Comparison of ENCODE assay signal across 17 cellular contexts in genomic region chr21:31476551-31477120, GRCh38.
DNase-seq lines count a peak whose midpoint lies in the region; ATAC-seq and TF ChIP-seq lines count a peak whose summit lies in the region.
"Had no signal": no experiment of that assay in that cellular context is flagged by ENCODE, and none has a peak within 500 bp of the region (broad histone marks: within the 10 kb centered on the region; RNA-seq: fewer than 3 reads in every experiment).

No MANE protein-coding gene starts in this region.

- no peak overlapping the region for H3K18ac ChIP-seq in H9 (ENCODE audit: insufficient read length, low read depth, low read length)

- no peak overlapping the region for H3K4ac ChIP-seq in H9 (ENCODE audit: low read depth, low read length)

- H2BK20ac ChIP-seq in H9 (ENCODE audit: low read depth, low read length, poor library complexity, severe bottlenecking), result no peak overlapping the region

- no peak overlapping the region for H3K56ac ChIP-seq in H9 (ENCODE audit: insufficient read length, low read depth, low read length)

- H2AK5ac ChIP-seq in H9 (ENCODE audit: insufficient read length, low read length), result no peak overlapping the region

- H3K9me3 ChIP-seq in right atrium auricular region, result peaks cover 0 to 11% of the 10 kb centered on the region in 2 donors
- no peaks in the 10 kb centered on the region for H3K9me3 ChIP-seq in H9 (ENCODE audit: control insufficient read depth, low read depth, low read length)
- H3K9me3 ChIP-seq: MG63, pancreas, thyroid gland had no signal

- no peak overlapping the region for H2BK120ac ChIP-seq in H9 (ENCODE audit: low read depth, low read length, poor library complexity, severe bottlenecking)

- no peak overlapping the region for H2AFZ ChIP-seq in H9 (ENCODE audit: low read length)

- H3K79me2 ChIP-seq in H9 (ENCODE audit: insufficient read depth, low read length), result no peaks in the 10 kb centered on the region

- DNase-seq in Right ventricle myocardium inferior (ENCODE audit: missing footprints) (no peak), right atrium auricular region (ENCODE audit: low spot score) (no peak), astrocyte of the cerebellum (ENCODE audit: low read depth) (peak; percentile 5), globus pallidus (ENCODE audit: low spot score) (peak; percentile 59), stromal cell of bone marrow (ENCODE audit: low read depth) (peak; percentile 3), NCI-H2171 treated with DMSO at 0.1 percent for 48 hours (lab: John Stamatoyannopoulos, UW) (no peak), H9 (no peak)
- DNase-seq: activated CD4-positive, alpha-beta T cell treated with anti-CD3 and anti-CD28 coated beads for 1 hour; MG63; mucosa of descending colon; NCI-H446; pancreas had no signal

- H2BK12ac ChIP-seq in H9 (ENCODE audit: insufficient read length, low read depth, low read length), result no peak overlapping the region

- no peaks in the 10 kb centered on the region for H3K79me1 ChIP-seq in H9 (ENCODE audit: insufficient read depth, low read depth, low read length, poor library complexity, severe bottlenecking)

- H2BK5ac ChIP-seq in H9 (ENCODE audit: insufficient read length, low read length), result no peak overlapping the region

- no peak overlapping the region for H3K27ac ChIP-seq in right atrium auricular region
- H3K27ac ChIP-seq in H9 (ENCODE audit: insufficient read length, low read depth, low read length), result no peak overlapping the region
- H3K27ac ChIP-seq: coronary artery, pancreas, thyroid gland had no signal

- H3K4me3 Mint-ChIP-seq in H9, result no peak overlapping the region
- H3K4me3 Mint-ChIP-seq: activated naive CD4-positive, alpha-beta T cell treated with anti-CD3 and anti-CD28 coated beads, Interleukin-2, amount 50 U/mL, for 24 hours; T-helper 1 cell treated with Interleukin-12 subunit alpha and Interleukin-12 subunit beta and Interleukin-4 antibody, amounts not matched to agents 30 μg/mL and 1 μg/mL, for 36 hours had no signal

- H3K27me3 ChIP-seq in right atrium auricular region (no peaks in the 10 kb centered on the region), H9 (ENCODE audit: insufficient read depth, low read length) (no peaks in the 10 kb centered on the region)
- H3K27me3 ChIP-seq: MG63, pancreas, thyroid gland had no signal

- WGBS in H9 (ENCODE audit: extremely low coverage, insufficient read length, low lambda C conversion rate), result no CpG with 5 or more reads among the region's 8 CpGs

- no peaks in the 10 kb centered on the region for H3K23me2 ChIP-seq in H9 (ENCODE audit: insufficient read length, low read depth, low read length, poor library complexity, severe bottlenecking)

- H3K4me1 ChIP-seq in right atrium auricular region, result no peaks in the 10 kb centered on the region
- no peaks in the 10 kb centered on the region for H3K4me1 ChIP-seq in H9 (ENCODE audit: insufficient read depth, low read length)
- H3K4me1 ChIP-seq: pancreas, thyroid gland had no signal

- intact Hi-C loops in Right ventricle myocardium inferior (cut with DNase I), result no loop called here

- H3K23ac ChIP-seq in H9 (ENCODE audit: insufficient read length, low read depth, low read length), result no peak overlapping the region

- H3K4me3 ChIP-seq in right atrium auricular region (no peak overlapping the region), astrocyte of the cerebellum (ENCODE audit: low read depth, low read length) (no peak overlapping the region)
- H3K4me3 ChIP-seq: coronary artery, MG63, mucosa of descending colon, pancreas, thyroid gland had no signal

- no peak overlapping the region for H3K14ac ChIP-seq in H9 (ENCODE audit: insufficient read depth, low read length)

- no peaks in the 10 kb centered on the region for H3K36me3 ChIP-seq in right atrium auricular region
- H3K36me3 ChIP-seq: MG63, pancreas, thyroid gland had no signal

- in situ Hi-C loops in astrocyte of the cerebellum (cut with HindIII; ENCODE audit: low sequenced_read_pairs), result no loop called here

- no peak overlapping the region for H4K5ac ChIP-seq in H9 (ENCODE audit: insufficient read length, low read depth, low read length)

- ATAC-seq in Right ventricle myocardium inferior (peak; percentile 56), GM19467 (IDR thresholded peaks at IDR 0.05; ENCODE audit: unreplicated experiment) (no peak)
- ATAC-seq: mucosa of descending colon had no signal

- no peak overlapping the region for H3K9ac ChIP-seq in H9 (ENCODE audit: extremely low read depth, insufficient read length, low read length)

- peaks cover 9 to 11% of the 10 kb centered on the region in 2 experiments for H3K9me3 Mint-ChIP-seq in H9
- H3K9me3 Mint-ChIP-seq: activated naive CD4-positive, alpha-beta T cell treated with anti-CD3 and anti-CD28 coated beads, Interleukin-2, amount 50 U/mL, for 24 hours had no signal

- no peaks in the 10 kb centered on the region for H4K20me1 ChIP-seq in H9 (ENCODE audit: control insufficient read depth, insufficient read depth, insufficient read length)

- no peak overlapping the region for H3K27ac Mint-ChIP-seq in H9
- H3K27ac Mint-ChIP-seq: activated naive CD4-positive, alpha-beta T cell treated with anti-CD3 and anti-CD28 coated beads, Interleukin-2, amount 50 U/mL, for 24 hours; T-helper 1 cell treated with Interleukin-12 subunit alpha and Interleukin-12 subunit beta and Interleukin-4 antibody, amounts not matched to agents 30 μg/mL and 1 μg/mL, for 36 hours had no signal

- no peak overlapping the region for H2BK15ac ChIP-seq in H9 (ENCODE audit: low read depth, low read length)

- H4K91ac ChIP-seq in H9 (ENCODE audit: insufficient read length, low read depth, low read length), result no peak overlapping the region

- H4K8ac ChIP-seq in H9 (replicated peaks; ENCODE audit: insufficient read length, low read depth, low read length), result no peak overlapping the region

- H3K27me3 Mint-ChIP-seq in H9 (ENCODE audit: low read depth), result no peaks in the 10 kb centered on the region; the same call in 1 of the 2 replicates
- H3K27me3 Mint-ChIP-seq: activated naive CD4-positive, alpha-beta T cell treated with anti-CD3 and anti-CD28 coated beads, Interleukin-2, amount 50 U/mL, for 24 hours had no signal

- no peak overlapping the region for H3K4me2 ChIP-seq in H9 (ENCODE audit: insufficient read depth, insufficient read length, low read length)

- TF ChIP-seq CTCF in right atrium auricular region (IDR thresholded peaks at IDR 0.05) (peak in 1 of 2 donors; percentile 38), astrocyte of the cerebellum (IDR thresholded peaks at IDR 0.05; ENCODE audit: low read depth, low read length, missing control alignments) (peak; percentile 49), H9 (conservative IDR thresholded peaks at IDR 0.05) (no peak; the same call in 1 of the 3 replicates)

- H3T11ph ChIP-seq in H9 (ENCODE audit: low read length), result no peak overlapping the region

- H3K36me3 Mint-ChIP-seq in H9 (ENCODE audit: insufficient read depth in 1 of 3, low read depth in 3 of 3), result peaks cover 12 to 17% (median 15%) of the 10 kb centered on the region in 3 experiments

- peaks cover 15 to 22% of the 10 kb centered on the region in 2 experiments for H3K4me1 Mint-ChIP-seq in H9
- H3K4me1 Mint-ChIP-seq: activated naive CD4-positive, alpha-beta T cell treated with anti-CD3 and anti-CD28 coated beads, Interleukin-2, amount 50 U/mL, for 24 hours had no signal

Comparison
In these comparisons a context has a peak if more than half of its experiments do, and no peak if none do; other contexts are left out.
1. DNase-seq: peak in astrocyte of the cerebellum (single experiment), globus pallidus (single experiment) and stromal cell of bone marrow (single experiment); none in Right ventricle myocardium inferior (single experiment), right atrium auricular region (single experiment), NCI-H2171 treated with DMSO at 0.1 percent for 48 hours (single experiment) and H9 (single experiment).